26 cellular contexts compared by ENCODE assay signal in the genomic region with DNA sequence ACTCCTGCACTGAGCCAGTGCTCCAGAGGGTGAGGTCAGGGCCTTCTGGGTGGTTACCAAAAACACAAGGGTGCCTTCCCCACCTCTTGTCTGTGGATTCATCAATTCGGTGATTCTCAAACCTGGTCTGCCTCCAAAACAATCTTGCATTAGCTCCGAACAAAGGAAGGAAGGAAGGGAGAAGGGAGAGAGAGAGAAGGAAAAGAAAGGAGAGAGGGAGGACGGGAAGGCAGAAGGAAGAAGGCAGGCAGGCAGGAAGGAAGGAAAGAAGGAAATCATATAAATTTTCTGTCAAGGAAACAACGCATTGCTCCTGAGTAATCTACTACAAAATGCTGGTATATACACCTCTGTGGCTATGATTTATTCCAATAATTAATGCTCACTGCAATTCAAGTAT. TPM values are rescaled to one million over a fixed set of nuclear protein-coding genes. Genes with fewer than 3 reads are reported as not detected.
A peak's percentile ranks its signal among the peaks of the same experiment; 100 is the strongest.
DNase-seq lines count a peak whose midpoint lies in the region; ATAC-seq, FAIRE-seq and TF ChIP-seq lines count a peak whose summit lies in the region.
"Had no signal": no experiment of that assay in that cellular context is flagged by ENCODE, and none has a peak within 500 bp of the region (broad histone marks: within the 10 kb centered on the region; RNA-seq: fewer than 3 reads in every experiment).

No MANE protein-coding gene starts in this region.

- DNase-seq in HFFc6 (no peak), keratinocyte (ENCODE audit: low read depth, low spot score) (no peak), smooth muscle cell (lab: John Stamatoyannopoulos, UW; ENCODE audit: unreplicated experiment) (no peak), NCI-H2107 (lab: John Stamatoyannopoulos, UW) (no peak)
- DNase-seq in activated naive CD8-positive, alpha-beta T cell treated with anti-CD3 and anti-CD28 coated beads, Interleukin-2, amount 50 U/mL, for 24 hours: no peak
- DNase-seq: activated CD4-positive, alpha-beta memory T cell treated with anti-CD3 and anti-CD28 coated beads for 36 hours; activated effector memory CD4-positive, alpha-beta T cell treated with anti-CD3 and anti-CD28 coated beads, Interleukin-2, amount 50 U/mL, for 16 hours; AML-193; GM23248; Kasumi-1; NCI-H1092; NCI-H2029 treated with DMSO at 0.1 percent for 48 hours; psoas muscle; stimulated activated CD4-positive, alpha-beta T cell treated with anti-CD3 and anti-CD28 coated beads, Interleukin-2, amount 100 ng/mL, for 48 hours; T-helper 1 cell had no signal

- no peak for FAIRE-seq in keratinocyte (lab: Jason Lieb, UNC)
- FAIRE-seq: GM12892 had no signal

- H3K27ac Mint-ChIP-seq in HFFc6: no peak overlapping the region; the same call in 1 of the 2 replicates
- H3K27ac Mint-ChIP-seq in activated naive CD8-positive, alpha-beta T cell treated with anti-CD3 and anti-CD28 coated beads, Interleukin-2, amount 50 U/mL, for 24 hours: no peak overlapping the region
- H3K27ac Mint-ChIP-seq: activated CD4-positive, alpha-beta memory T cell treated with anti-CD3 and anti-CD28 coated beads for 36 hours; dendritic cell treated with granulocyte-macrophage colony-stimulating factor and Interleukin-4, amounts not matched to agents 40 ng/mL and 50 ng/mL, for 4 days; natural killer cell treated with Interleukin-12 subunit alpha and Interleukin-12 subunit beta and Interleukin-15 and Interleukin-18, amount 100 ng/mL, for 72 hours; stimulated activated naive CD8-positive, alpha-beta T cell treated with anti-CD3 and anti-CD28 coated beads, Interleukin-15, Interleukin-2, amounts not matched to agents 100 ng/mL and 50 ng/mL, for 24 hours had no signal

- H3K4me1 Mint-ChIP-seq in HFFc6 (ENCODE audit: low read depth): peaks cover 79% of the 10 kb centered on the region
- no peaks in the 10 kb centered on the region for H3K4me1 Mint-ChIP-seq in activated naive CD8-positive, alpha-beta T cell treated with anti-CD3 and anti-CD28 coated beads, Interleukin-2, amount 50 U/mL, for 24 hours

- H3K36me3 ChIP-seq in keratinocyte (ENCODE audit: control insufficient read depth in 2 of 2, extremely low read depth in 1 of 2, insufficient read depth in 2 of 2, low read length in 2 of 2) (peaks cover 0 to 1% of the 10 kb centered on the region in 2 experiments), smooth muscle cell (ENCODE audit: low read depth) (no peaks in the 10 kb centered on the region)
- H3K36me3 ChIP-seq: breast epithelium, tibial nerve had no signal

- H3K9me3 ChIP-seq in keratinocyte (ENCODE audit: control insufficient read depth, low read depth, low read length): no peaks in the 10 kb centered on the region
- no peaks in the 10 kb centered on the region for H3K9me3 ChIP-seq in smooth muscle cell (replicated peaks; ENCODE audit: low read depth)
- H3K9me3 ChIP-seq: breast epithelium, psoas muscle, tibial nerve had no signal

- peaks cover 5% of the 10 kb centered on the region for H3K9me1 ChIP-seq in keratinocyte (ENCODE audit: control insufficient read depth, extremely low read depth, insufficient read depth, low read length)

- H3K27me3 ChIP-seq in keratinocyte (ENCODE audit: control insufficient read depth, extremely low read depth, insufficient read depth, low read length): no peaks in the 10 kb centered on the region
- H3K27me3 ChIP-seq in smooth muscle cell (ENCODE audit: low read depth): no peaks in the 10 kb centered on the region
- H3K27me3 ChIP-seq: breast epithelium, tibial nerve had no signal

- ATAC-seq in HG03354 (IDR thresholded peaks at IDR 0.05; ENCODE audit: poor library complexity, severe bottlenecking, unreplicated experiment) (no peak), GM18517 (IDR thresholded peaks at IDR 0.05; ENCODE audit: unreplicated experiment) (no peak)
- ATAC-seq in activated naive CD8-positive, alpha-beta T cell treated with anti-CD3 and anti-CD28 coated beads, Interleukin-2, amount 50 U/mL, for 24 hours: no peak
- ATAC-seq: natural killer cell treated with Interleukin-12 subunit alpha and Interleukin-12 subunit beta and Interleukin-15 and Interleukin-18, amount 100 ng/mL, for 72 hours; psoas muscle; Right ventricle myocardium inferior had no signal

- peaks cover 7% of the 10 kb centered on the region for H3K27me3 Mint-ChIP-seq in HFFc6 (ENCODE audit: insufficient read depth)
- no peaks in the 10 kb centered on the region for H3K27me3 Mint-ChIP-seq in activated naive CD8-positive, alpha-beta T cell treated with anti-CD3 and anti-CD28 coated beads, Interleukin-2, amount 50 U/mL, for 24 hours
- H3K27me3 Mint-ChIP-seq: activated CD4-positive, alpha-beta memory T cell treated with anti-CD3 and anti-CD28 coated beads for 36 hours; stimulated activated naive CD8-positive, alpha-beta T cell treated with anti-CD3 and anti-CD28 coated beads, Interleukin-15, Interleukin-2, amounts not matched to agents 100 ng/mL and 50 ng/mL, for 24 hours had no signal

- peak overlapping the region; percentile 9; the same call in 1 of the 2 replicates for H3K4me3 Mint-ChIP-seq in HFFc6
- H3K4me3 Mint-ChIP-seq in activated naive CD8-positive, alpha-beta T cell treated with anti-CD3 and anti-CD28 coated beads, Interleukin-2, amount 50 U/mL, for 24 hours: no peak overlapping the region
- H3K4me3 Mint-ChIP-seq: activated CD4-positive, alpha-beta memory T cell treated with anti-CD3 and anti-CD28 coated beads for 36 hours; dendritic cell treated with granulocyte-macrophage colony-stimulating factor and Interleukin-4, amounts not matched to agents 40 ng/mL and 50 ng/mL, for 4 days; natural killer cell treated with Interleukin-12 subunit alpha and Interleukin-12 subunit beta and Interleukin-15 and Interleukin-18, amount 100 ng/mL, for 72 hours; stimulated activated naive CD8-positive, alpha-beta T cell treated with anti-CD3 and anti-CD28 coated beads, Interleukin-15, Interleukin-2, amounts not matched to agents 100 ng/mL and 50 ng/mL, for 24 hours had no signal

- H3K4me1 ChIP-seq in keratinocyte (ENCODE audit: control insufficient read depth, extremely low read depth, insufficient read depth, low read length) (peaks cover 45% of the 10 kb centered on the region), smooth muscle cell (ENCODE audit: low read depth) (peaks cover 57% of the 10 kb centered on the region)

- TF ChIP-seq CTCF in HFFc6 (IDR thresholded peaks at IDR 0.05) (no peak), VCaP (conservative IDR thresholded peaks at IDR 0.05) (no peak), keratinocyte (optimal IDR thresholded peaks at IDR 0.05 in 1 of 3, IDR thresholded peaks at IDR 0.05 in 1 of 3, conservative IDR thresholded peaks at IDR 0.05 in 1 of 3; ENCODE audit: extremely low read depth in 1 of 3, insufficient read depth in 2 of 3, low read length in 3 of 3) (no peak), smooth muscle cell (IDR thresholded peaks at IDR 0.05; ENCODE audit: borderline replicate concordance, insufficient read depth, poor library complexity, severe bottlenecking) (no peak)

- no peak overlapping the region for H3K4me2 ChIP-seq in keratinocyte (ENCODE audit: control insufficient read depth, extremely low read depth, insufficient read depth, low read depth, low read length)
- H3K4me2 ChIP-seq in smooth muscle cell: peak overlapping the region; percentile 61

- no peaks in the 10 kb centered on the region for H3K9me3 Mint-ChIP-seq in HFFc6
- H3K9me3 Mint-ChIP-seq in activated naive CD8-positive, alpha-beta T cell treated with anti-CD3 and anti-CD28 coated beads, Interleukin-2, amount 50 U/mL, for 24 hours: no peaks in the 10 kb centered on the region
- H3K9me3 Mint-ChIP-seq: activated CD4-positive, alpha-beta memory T cell treated with anti-CD3 and anti-CD28 coated beads for 36 hours; dendritic cell treated with granulocyte-macrophage colony-stimulating factor and Interleukin-4, amounts not matched to agents 40 ng/mL and 50 ng/mL, for 4 days; stimulated activated naive CD8-positive, alpha-beta T cell treated with anti-CD3 and anti-CD28 coated beads, Interleukin-15, Interleukin-2, amounts not matched to agents 100 ng/mL and 50 ng/mL, for 24 hours had no signal

- peaks cover 9% of the 10 kb centered on the region; the same call in 1 of the 2 replicates for H3K36me3 Mint-ChIP-seq in HFFc6 (ENCODE audit: low read depth)
- no peaks in the 10 kb centered on the region for H3K36me3 Mint-ChIP-seq in activated naive CD8-positive, alpha-beta T cell treated with anti-CD3 and anti-CD28 coated beads, Interleukin-2, amount 50 U/mL, for 24 hours (ENCODE audit: low read depth)
- H3K36me3 Mint-ChIP-seq: activated CD4-positive, alpha-beta memory T cell treated with anti-CD3 and anti-CD28 coated beads for 36 hours; natural killer cell treated with Interleukin-12 subunit alpha and Interleukin-12 subunit beta and Interleukin-15 and Interleukin-18, amount 100 ng/mL, for 72 hours had no signal

- H3K4me3 ChIP-seq in keratinocyte (ENCODE audit: control insufficient read depth in 2 of 3, extremely low read depth in 1 of 3, insufficient read depth in 2 of 3, low read depth in 1 of 3, low read length in 3 of 3): no peak overlapping the region
- no peak overlapping the region for H3K4me3 ChIP-seq in smooth muscle cell
- H3K4me3 ChIP-seq: breast epithelium, GM23248, psoas muscle, skin epidermis, tibial nerve had no signal

- 81% methylated on average over 4 of the region's 4 CpGs for WGBS in smooth muscle cell (ENCODE audit: low lambda C conversion rate)

- peak overlapping the region; percentile 81 for H3K27ac ChIP-seq in VCaP
- H3K27ac ChIP-seq in keratinocyte (ENCODE audit: control insufficient read depth, insufficient read depth, low read length): peak overlapping the region; percentile 6
- peak overlapping the region; percentile 69 for H3K27ac ChIP-seq in smooth muscle cell (ENCODE audit: low read depth)
- H3K27ac ChIP-seq: breast epithelium, GM23248, psoas muscle, skin epidermis, tibial nerve had no signal

- H2AFZ ChIP-seq in keratinocyte (ENCODE audit: control insufficient read depth, low read length) (no peak overlapping the region), smooth muscle cell (ENCODE audit: low read depth) (no peak overlapping the region)
- H2AFZ ChIP-seq: GM23248 had no signal

- H4K20me1 ChIP-seq in keratinocyte (ENCODE audit: control insufficient read depth, extremely low read depth, insufficient read depth, low read length) (peaks cover 59% of the 10 kb centered on the region), smooth muscle cell (ENCODE audit: low read depth) (peaks cover 99% of the 10 kb centered on the region)

- H3K9ac ChIP-seq in keratinocyte (ENCODE audit: control insufficient read depth, extremely low read depth, insufficient read depth, low read length): no peak overlapping the region
- H3K9ac ChIP-seq in smooth muscle cell (ENCODE audit: low read depth): no peak overlapping the region
- H3K9ac ChIP-seq: GM23248 had no signal

- dilution Hi-C loops in keratinocyte (cut with MboI; ENCODE audit: extremely low pct_ligation_motif_present, low sequenced_read_pairs): no loop called here

- peaks cover 98% of the 10 kb centered on the region for H3K79me2 ChIP-seq in keratinocyte (ENCODE audit: control insufficient read depth, insufficient read depth, low read length)
- peaks cover 94% of the 10 kb centered on the region for H3K79me2 ChIP-seq in smooth muscle cell (ENCODE audit: low read depth)

- peaks cover 5% of the 10 kb centered on the region for H3F3A ChIP-seq in smooth muscle cell (ENCODE audit: low read depth)

RNA-seq across cellular contexts. Expression of a gene that starts 39.3 kb away (rescaled TPM):
- 100 to 1,000 TPM in 5 of 6 experiments, 10 to 100 TPM in 1; 99.4 to 142 (median 129) TPM for total RNA-seq in HFFc6 (2021; fragmentation: NEBNext Ultra II Directional; extraction: Animal tissue kit (Norgen Biotek cat#: 25700))
- polyA plus RNA-seq in keratinocyte (16.1 to 22.5 TPM (median 22.0 TPM) in 3 replicates), smooth muscle cell (96.8 and 97.6 TPM in 2 replicates)
- 28.7 TPM for polyA plus RNA-seq in keratinocyte (2011; ENCODE audit: low read depth)
- 20.3 and 20.9 TPM in 2 replicates for polyA plus RNA-seq in keratinocyte (2011; cell fraction: cytosol; rRNA removed)
- 53.3 and 53.4 TPM in 2 replicates for polyA plus RNA-seq in keratinocyte (2011; cell fraction: nucleus; rRNA removed)
- 14.8 and 47.7 TPM in 2 replicates for polyA plus RNA-seq in keratinocyte (2012; ENCODE audit: low replicate concordance)
- polyA minus RNA-seq in keratinocyte: 43.8 to 125 TPM (median 75.8 TPM) in 3 replicates
- polyA minus RNA-seq in keratinocyte (2011; cell fraction: cytosol; rRNA and poly(A)+ RNA removed): 44.9 TPM
- polyA minus RNA-seq in keratinocyte (2011; cell fraction: nucleus; rRNA and poly(A)+ RNA removed): 59.8 and 125 TPM in 2 replicates
- 69.5 and 76.4 TPM in 2 replicates for total RNA-seq in smooth muscle cell
- total RNA-seq: natural killer cell treated with Interleukin-12 subunit alpha and Interleukin-12 subunit beta and Interleukin-15 and Interleukin-18, amount 100 ng/mL, for 72 hours had no signal

Comparison
In these comparisons a context has a peak if more than half of its experiments do, and no peak if none do; other contexts are left out.
1. H3K27ac ChIP-seq: peak in every context shown above with its lines; median percentile 81 in VCaP; 69 in smooth muscle cell; 6 in keratinocyte.